11 cellular contexts compared by ENCODE assay signal in genomic region chr7:105267244-105267643, GRCh38.
A peak's percentile ranks its signal among the peaks of the same experiment; 100 is the strongest.
DNase-seq lines count a peak whose midpoint lies in the region; ATAC-seq, FAIRE-seq and TF ChIP-seq lines count a peak whose summit lies in the region.
"Had no signal": no experiment of that assay in that cellular context is flagged by ENCODE, and none has a peak within 500 bp of the region (broad histone marks: within the 10 kb centered on the region; RNA-seq: fewer than 3 reads in every experiment).

No MANE protein-coding gene starts in this region.

- CTCF ChIA-PET in Calu3 (lab: Charles Lee), result no interaction called here
- CTCF ChIA-PET in PC-3 (lab: Charles Lee), result no interaction called here
- CTCF ChIA-PET in HepG2 (lab: Yijun Ruan, JAX; ENCODE audit: low intra/inter-chr PET ratio, low total read pairs), result no interaction called here

- no peak for TF ChIP-seq RAD21 in HepG2 (CRISPR knock-in tag; IDR thresholded peaks at IDR 0.05)

- H4K20me1 ChIP-seq in PC-3 (ENCODE audit: low read length) (0 out of 2 replicates have a peak, but pooled peaks cover 18% of the 10 kb centered on the region), HepG2 (ENCODE audit: insufficient read depth, low read length) (no peaks in the 10 kb centered on the region)

- H3K27me3 ChIP-seq in PC-3 (ENCODE audit: low read length) (no peaks in the 10 kb centered on the region), dorsolateral prefrontal cortex (no peaks in the 10 kb centered on the region), HepG2 (ENCODE audit: control insufficient read depth in 1 of 2, insufficient read depth in 2 of 2, low read length in 2 of 2) (no peaks in the 10 kb centered on the region)

- intact Hi-C loops in Calu3 (cut with micrococcal nuclease; ENCODE audit: unreplicated experiment), result loop anchor here (5.0 kb wide), 1 partner anchor 35 kb away; no protein-coding TSS in a partner anchor
- intact Hi-C loops in PC-3 (cut with micrococcal nuclease), result no loop called here
- intact Hi-C loops in dorsolateral prefrontal cortex (cut with DNase I), result loop anchor here (5.0 to 10.0 kb wide), 6 partner anchors 35 to 252 kb away; partner anchors contain the start of genes KMT2E (in 1 of the 2) and SRPK2 (in 1 of the 2)
- intact Hi-C loops in HepG2 (cut with micrococcal nuclease; ENCODE audit: unreplicated experiment), result no loop called here

- H3K9me3 Mint-ChIP-seq in Calu3 (ENCODE audit: low read depth, unreplicated experiment), result no peaks in the 10 kb centered on the region

- TF ChIP-seq EP300 in HepG2 (IDR thresholded peaks at IDR 0.05; ENCODE audit: low read depth in 2 of 2, low read length in 2 of 2) (no peak), HepG2 (CRISPR knock-in tag; IDR thresholded peaks at IDR 0.05; ENCODE audit: borderline replicate concordance) (no peak)

- H3K9me3 ChIP-seq in PC-3 (ENCODE audit: low read length), result no peaks in the 10 kb centered on the region
- no peaks in the 10 kb centered on the region for H3K9me3 ChIP-seq in HepG2 (ENCODE audit: low read length)

- H3K36me3 ChIP-seq in PC-3 (ENCODE audit: low read depth, low read length) (no peaks in the 10 kb centered on the region), HepG2 (replicated peaks in 1 of 2; ENCODE audit: control insufficient read depth in 1 of 2, insufficient read depth in 2 of 2, low read length in 2 of 2) (no peaks in the 10 kb centered on the region)

- H3K4me1 Mint-ChIP-seq in Calu3 (ENCODE audit: low read depth, unreplicated experiment), result peaks cover 8% of the 10 kb centered on the region

- H2AFZ ChIP-seq in PC-3 (ENCODE audit: low read length) (no peak overlapping the region), HepG2 (ENCODE audit: low read length) (no peak overlapping the region)

- peak overlapping the region; percentile 45 for H3K27ac Mint-ChIP-seq in Calu3 (ENCODE audit: unreplicated experiment)

- H3K4me3 Mint-ChIP-seq in Calu3 (ENCODE audit: low read depth, unreplicated experiment), result peak overlapping the region; percentile 26

- no peak for FAIRE-seq in HepG2 (lab: Jason Lieb, UNC)

- DNase-seq in Calu3 (no peak), PC-3 (no peak), dorsolateral prefrontal cortex (no peak), pons (ENCODE audit: low spot score) (peak; percentile 57), islet precursor cell (no peak), HepG2 (ENCODE audit: low spot score) (no peak), T1000 (lab: John Stamatoyannopoulos, UW) (no peak)
- DNase-seq: dermis blood vessel endothelial cell, DMS79 treated with DMSO at 0.1 percent for 48 hours, NCI-H2171 had no signal

- H3K9ac ChIP-seq in PC-3 (ENCODE audit: low read length) (no peak overlapping the region), HepG2 (ENCODE audit: insufficient read depth, low read depth, low read length) (no peak overlapping the region)

- H3K27ac ChIP-seq in PC-3 (ENCODE audit: low read length) (0 out of 2 replicates have a peak overlapping the region, but pooled peaks have one; percentile 3), dorsolateral prefrontal cortex (peak overlapping the region in 54 of 59 donors; percentile 3 to 95 (median 88)), HepG2 (ENCODE audit: extremely low read length, insufficient read depth, low read length) (no peak overlapping the region)

- H3K4me2 ChIP-seq in PC-3 (ENCODE audit: low read length) (peak overlapping the region; percentile 93), HepG2 (ENCODE audit: low read depth, low read length) (no peak overlapping the region)

- H3K4me3 ChIP-seq in PC-3 (ENCODE audit: low read length) (peak overlapping the region; percentile 72), dorsolateral prefrontal cortex (peak overlapping the region; percentile 46 to 86 (median 72)), HepG2 (replicated peaks in 1 of 3; ENCODE audit: insufficient read depth in 1 of 3, low read depth in 2 of 3, low read length in 3 of 3) (no peak overlapping the region)

- no peaks in the 10 kb centered on the region for H3K27me3 Mint-ChIP-seq in Calu3 (ENCODE audit: unreplicated experiment)

- H3F3A ChIP-seq in PC-3 (ENCODE audit: low read length, unreplicated experiment), result no peaks in the 10 kb centered on the region

- TF ChIP-seq CTCF in Calu3 (IDR thresholded peaks at IDR 0.05; ENCODE audit: unreplicated experiment) (no peak), PC-3 (conservative IDR thresholded peaks at IDR 0.05; ENCODE audit: low read depth, low read length) (no peak), dorsolateral prefrontal cortex (IDR thresholded peaks at IDR 0.05 in 54 of 56, conservative IDR thresholded peaks at IDR 0.05 in 2 of 56; ENCODE audit: low read depth in 1 of 56, partially characterized antibody in 56 of 56) (no peak), HepG2 (CRISPR knock-in tag; IDR thresholded peaks at IDR 0.05) (no peak)

- 88% methylated on average over 1 of the region's 1 CpG for WGBS in HepG2 (ENCODE audit: low lambda C conversion rate)

- ATAC-seq in PC-3 (no peak), HepG2 (no peak), HG03439 (IDR thresholded peaks at IDR 0.05; ENCODE audit: unreplicated experiment) (no peak)

- in situ Hi-C loops in HepG2 (cut with HindIII; ENCODE audit: extremely low pct_ligation_motif_present, low pct_unique_long_range_greater_than_20kb), result no loop called here

- no peak for TF ChIP-seq POLR2A in HepG2 (IDR thresholded peaks at IDR 0.05; ENCODE audit: insufficient read depth in 1 of 2, low read depth in 2 of 2, low read length in 2 of 2)

- H3K79me2 ChIP-seq in PC-3 (ENCODE audit: low read length) (peaks cover 92% of the 10 kb centered on the region), HepG2 (ENCODE audit: insufficient read depth, low read length) (peaks cover 5% of the 10 kb centered on the region)

- no peaks in the 10 kb centered on the region for H3K9me2 ChIP-seq in PC-3 (replicated peaks; ENCODE audit: low read length)

- no TSS peak for BruUV-seq in Calu3 (replicated peaks; lab: Mats Ljungman, UMichigan)
- BruUV-seq in PC-3 (replicated peaks; lab: Mats Ljungman, UMichigan), result no TSS peak
- BruUV-seq in HepG2 (replicated peaks; lab: Mats Ljungman, UMichigan), result no TSS peak

- H3K36me3 Mint-ChIP-seq in Calu3 (ENCODE audit: insufficient read depth, unreplicated experiment), result no peaks in the 10 kb centered on the region

- POLR2A ChIA-PET in PC-3 (lab: Charles Lee; ENCODE audit: unreplicated experiment), result no interaction called here
- POLR2A ChIA-PET in HepG2 (lab: Yijun Ruan, JAX), result no interaction called here

- peaks cover 39% of the 10 kb centered on the region for H3K4me1 ChIP-seq in PC-3 (ENCODE audit: insufficient read depth, low read length)
- peaks cover 13% of the 10 kb centered on the region; the same call in 1 of the 2 replicates for H3K4me1 ChIP-seq in HepG2 (ENCODE audit: insufficient read depth, low read length)

TF ChIP-seq in HepG2, 621 proteins besides CTCF, POLR2A, EP300 and RAD21 (continues in another document):
- TF ChIP-seq ZNF414 (CRISPR knock-in tag; IDR thresholded peaks at IDR 0.05) (no peak), ZKSCAN1 (IDR thresholded peaks at IDR 0.05; ENCODE audit: low read length) (no peak), ATAD3A (CRISPR knock-in tag; IDR thresholded peaks at IDR 0.05) (no peak), ZNF780A (CRISPR knock-in tag; IDR thresholded peaks at IDR 0.05) (no peak), ZMYM4 (CRISPR knock-in tag; IDR thresholded peaks at IDR 0.05) (no peak), ZNF609 (CRISPR knock-in tag; IDR thresholded peaks at IDR 0.05; ENCODE audit: borderline replicate concordance) (no peak)

Comparison
In these comparisons a context has a peak if more than half of its experiments do, and no peak if none do; other contexts are left out.
1. H3K4me3 ChIP-seq: peak in PC-3 (single experiment) and dorsolateral prefrontal cortex (59 of 59); none in HepG2 (0 of 3).
2. intact Hi-C loops: an anchor here in Calu3 (5.0 kb wide) and dorsolateral prefrontal cortex (5.0 to 10.0 kb wide); none called in PC-3 and HepG2.